8 cellular contexts compared by ENCODE assay signal in the genomic region with DNA sequence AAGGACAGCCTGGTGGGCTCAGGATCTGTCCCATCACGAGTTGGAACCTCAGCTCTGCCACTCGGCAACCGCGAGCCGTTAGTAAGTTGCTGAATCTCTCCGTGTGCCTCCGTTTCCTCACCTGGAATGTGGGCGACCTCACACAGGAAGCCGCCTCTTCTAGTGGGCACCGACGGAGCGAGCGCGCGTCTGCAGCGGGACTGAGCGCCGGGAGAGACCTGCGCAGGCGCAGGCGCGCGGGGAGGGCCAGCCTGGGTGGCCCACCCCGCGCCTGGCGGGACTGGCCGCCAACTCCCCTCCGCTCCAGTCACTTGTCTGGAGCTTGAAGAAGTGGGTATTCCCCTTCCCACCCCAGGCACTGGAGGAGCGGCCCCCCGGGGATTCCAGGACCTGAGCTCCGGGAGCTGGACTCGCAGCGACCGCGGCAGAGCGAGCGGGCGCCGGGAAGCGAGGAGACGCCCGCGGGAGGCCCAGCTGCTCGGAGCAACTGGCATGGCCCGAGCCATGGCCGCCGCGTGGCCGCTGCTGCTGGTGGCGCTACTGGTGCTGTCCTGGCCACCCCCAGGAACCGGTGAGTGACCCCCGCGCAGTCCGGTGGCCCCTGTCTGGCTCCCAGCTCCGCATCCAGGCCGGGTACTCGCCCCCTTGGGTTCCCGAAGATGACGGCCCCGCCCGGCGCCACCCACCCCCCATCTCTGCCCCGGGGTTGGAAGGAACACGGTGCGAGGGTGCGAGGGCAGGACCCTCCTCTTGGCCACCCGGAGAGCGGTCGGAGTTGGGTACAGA. TPM values are rescaled to one million over a fixed set of nuclear protein-coding genes. Genes with fewer than 3 reads are reported as not detected.
DNase-seq lines count a peak whose midpoint lies in the region; ATAC-seq and TF ChIP-seq lines count a peak whose summit lies in the region.

A gene with protein sequence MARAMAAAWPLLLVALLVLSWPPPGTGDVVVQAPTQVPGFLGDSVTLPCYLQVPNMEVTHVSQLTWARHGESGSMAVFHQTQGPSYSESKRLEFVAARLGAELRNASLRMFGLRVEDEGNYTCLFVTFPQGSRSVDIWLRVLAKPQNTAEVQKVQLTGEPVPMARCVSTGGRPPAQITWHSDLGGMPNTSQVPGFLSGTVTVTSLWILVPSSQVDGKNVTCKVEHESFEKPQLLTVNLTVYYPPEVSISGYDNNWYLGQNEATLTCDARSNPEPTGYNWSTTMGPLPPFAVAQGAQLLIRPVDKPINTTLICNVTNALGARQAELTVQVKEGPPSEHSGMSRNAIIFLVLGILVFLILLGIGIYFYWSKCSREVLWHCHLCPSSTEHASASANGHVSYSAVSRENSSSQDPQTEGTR (plus strand): TSS at position 306 of the 786 bp plus-strand sequence. CDS start 187 bp downstream, at position 493.

- H3K36me3 ChIP-seq in CD8-positive, alpha-beta T cell (ENCODE audit: insufficient read depth, low read length): no peaks in the 10 kb centered on the region

- no peak within 1 kb of the TSS for H3K27ac Mint-ChIP-seq in CD8-positive, alpha-beta T cell

- H3K27me3 ChIP-seq in CD8-positive, alpha-beta T cell (ENCODE audit: insufficient read depth, low read length): no peaks in the 10 kb centered on the region

- ATAC-seq in CD8-positive, alpha-beta T cell: no peak
- ATAC-seq in GM19351 (IDR thresholded peaks at IDR 0.05; ENCODE audit: unreplicated experiment): no peak

- DNase-seq in CD8-positive, alpha-beta T cell: peak in 3 of 7 experiments; percentile 7 to 53 (median 25)
- DNase-seq in HuH-7.5 (ENCODE audit: low spot score) (peak; percentile 89), RPMI8226 (peak; percentile 50), amniotic epithelial cell (ENCODE audit: low read depth) (peak; percentile 47), cardiac septum (ENCODE audit: low spot score) (peak; percentile 86), occipital lobe (lab: John Stamatoyannopoulos, UW) (peak; percentile 61), ureter (ENCODE audit: low spot score) (peak; percentile 62)

- H3K9me3 Mint-ChIP-seq in CD8-positive, alpha-beta T cell: no peaks in the 10 kb centered on the region

- peak within 1 kb of the TSS; percentile 62 for H3K4me3 ChIP-seq in CD8-positive, alpha-beta T cell (ENCODE audit: low read depth, low read length)

- no peaks in the 10 kb centered on the region for H3K9me3 ChIP-seq in CD8-positive, alpha-beta T cell (ENCODE audit: low read length)

- no peaks in the 10 kb centered on the region for H3K36me3 Mint-ChIP-seq in CD8-positive, alpha-beta T cell

- H3K4me3 Mint-ChIP-seq in CD8-positive, alpha-beta T cell: peak within 1 kb of the TSS; percentile 74

- intact Hi-C loops in CD8-positive, alpha-beta T cell (cut with DNase I, micrococcal nuclease): no loop called here
- intact Hi-C loops in cardiac septum (cut with DNase I): no loop called here

- no peak for TF ChIP-seq CTCF in CD8-positive, alpha-beta T cell (IDR thresholded peaks at IDR 0.05)

- no peak within 1 kb of the TSS for H3K27ac ChIP-seq in CD8-positive, alpha-beta T cell (ENCODE audit: low read depth, low read length)

- POLR2A ChIA-PET in CD8-positive, alpha-beta T cell (lab: Charles Lee): no interaction called here

- peaks cover 6% of the 10 kb centered on the region for H3K4me1 Mint-ChIP-seq in CD8-positive, alpha-beta T cell (ENCODE audit: low read depth)

- H3K27me3 Mint-ChIP-seq in CD8-positive, alpha-beta T cell (ENCODE audit: low read depth): peaks cover 16% of the 10 kb centered on the region

- CTCF ChIA-PET in CD8-positive, alpha-beta T cell (lab: Charles Lee): no interaction called here

- peaks cover 5% of the 10 kb centered on the region for H3K4me1 ChIP-seq in CD8-positive, alpha-beta T cell (ENCODE audit: insufficient read depth, low read length)

RNA-seq across cellular contexts. Expression of the gene that starts here (rescaled TPM):
- total RNA-seq in CD8-positive, alpha-beta T cell: 1 to 10 TPM in 1 of 2 experiments, under 1 TPM in 1; 0.95 to 1.1 TPM
- total RNA-seq in cardiac septum (44.0 TPM), occipital lobe (26.5 TPM), ureter (24.9 TPM)

Comparison
In these comparisons a context has a peak if more than half of its experiments do, and no peak if none do; other contexts are left out.
1. RNA of the gene that starts here (total RNA-seq): 44.0 TPM in cardiac septum (single experiment), 26.5 TPM in occipital lobe (single experiment) and 24.9 TPM in ureter (single experiment); 0.95 to 1.1 TPM in CD8-positive, alpha-beta T cell; every median in the first group is over 10 times any median in the second.